2 cellular contexts compared by ENCODE assay signal in the genomic region with DNA sequence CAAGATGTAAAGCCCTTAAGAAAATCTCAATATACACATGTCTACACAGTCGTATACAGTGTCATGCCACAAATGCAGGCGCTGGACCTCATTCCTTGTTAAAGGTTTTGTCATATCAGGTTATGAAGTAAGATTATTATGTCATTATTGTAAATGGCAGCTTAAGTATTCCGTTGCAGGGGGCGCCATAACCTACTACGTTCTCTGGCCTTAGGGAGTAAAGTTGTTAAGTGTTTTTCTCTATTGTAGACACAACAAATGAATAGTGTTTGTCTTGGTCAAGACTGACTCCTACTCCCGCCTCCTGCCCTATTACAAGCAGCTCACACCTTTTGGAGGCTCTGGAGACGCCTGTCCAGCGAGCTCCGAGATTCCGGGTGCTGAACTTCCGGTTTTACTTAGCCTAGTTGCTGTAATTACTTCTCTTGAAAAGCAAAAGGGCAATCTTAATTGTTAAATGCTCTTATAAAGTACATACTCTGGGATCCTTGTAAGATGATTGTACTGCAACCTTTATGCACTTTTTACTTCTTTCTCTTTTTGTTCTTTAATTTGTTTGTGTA.
TF ChIP-seq lines count a peak whose summit lies in the region.

No MANE protein-coding gene starts in this region.

TF ChIP-seq in HEK293, 187 proteins besides CTCF, POLR2A, EP300 and RAD21 (continues in another document):
- TF ChIP-seq PRDM1 (tag by site-specific recombination; IDR thresholded peaks at IDR 0.05) = 0 out of 2 replicates have a peak, but pooled peaks have one; percentile 34
- TF ChIP-seq GLIS1 (tag by site-specific recombination; IDR thresholded peaks at IDR 0.05) = peak; percentile 75
- TF ChIP-seq, protein P1, sequence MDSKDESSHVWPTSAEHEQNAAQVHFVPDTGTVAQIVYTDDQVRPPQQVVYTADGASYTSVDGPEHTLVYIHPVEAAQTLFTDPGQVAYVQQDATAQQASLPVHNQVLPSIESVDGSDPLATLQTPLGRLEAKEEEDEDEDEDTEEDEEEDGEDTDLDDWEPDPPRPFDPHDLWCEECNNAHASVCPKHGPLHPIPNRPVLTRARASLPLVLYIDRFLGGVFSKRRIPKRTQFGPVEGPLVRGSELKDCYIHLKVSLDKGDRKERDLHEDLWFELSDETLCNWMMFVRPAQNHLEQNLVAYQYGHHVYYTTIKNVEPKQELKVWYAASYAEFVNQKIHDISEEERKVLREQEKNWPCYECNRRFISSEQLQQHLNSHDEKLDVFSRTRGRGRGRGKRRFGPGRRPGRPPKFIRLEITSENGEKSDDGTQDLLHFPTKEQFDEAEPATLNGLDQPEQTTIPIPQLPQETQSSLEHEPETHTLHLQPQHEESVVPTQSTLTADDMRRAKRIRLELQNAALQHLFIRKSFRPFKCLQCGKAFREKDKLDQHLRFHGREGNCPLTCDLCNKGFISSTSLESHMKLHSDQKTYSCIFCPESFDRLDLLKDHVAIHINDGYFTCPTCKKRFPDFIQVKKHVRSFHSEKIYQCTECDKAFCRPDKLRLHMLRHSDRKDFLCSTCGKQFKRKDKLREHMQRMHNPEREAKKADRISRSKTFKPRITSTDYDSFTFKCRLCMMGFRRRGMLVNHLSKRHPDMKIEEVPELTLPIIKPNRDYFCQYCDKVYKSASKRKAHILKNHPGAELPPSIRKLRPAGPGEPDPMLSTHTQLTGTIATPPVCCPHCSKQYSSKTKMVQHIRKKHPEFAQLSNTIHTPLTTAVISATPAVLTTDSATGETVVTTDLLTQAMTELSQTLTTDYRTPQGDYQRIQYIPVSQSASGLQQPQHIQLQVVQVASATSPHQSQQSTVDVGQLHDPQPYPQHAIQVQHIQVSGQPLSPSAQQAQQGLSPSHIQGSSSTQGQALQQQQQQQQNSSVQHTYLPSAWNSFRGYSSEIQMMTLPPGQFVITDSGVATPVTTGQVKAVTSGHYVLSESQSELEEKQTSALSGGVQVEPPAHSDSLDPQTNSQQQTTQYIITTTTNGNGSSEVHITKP (tag by site-specific recombination; IDR thresholded peaks at IDR 0.05) = peak; percentile 28
- TF ChIP-seq ZNF335 (tag by site-specific recombination; conservative IDR thresholded peaks at IDR 0.05) = peak; percentile 57; the same call in 1 of the 2 replicates
- peak; percentile 29; the same call in 1 of the 2 replicates for TF ChIP-seq ZEB2 (tag by site-specific recombination; IDR thresholded peaks at IDR 0.05)
- TF ChIP-seq SP7 (tag by site-specific recombination; IDR thresholded peaks at IDR 0.05) = 0 out of 2 replicates have a peak, but pooled peaks have one; percentile 21
- no peak for TF ChIP-seq MEIS1 (CRISPR knock-in tag; IDR thresholded peaks at IDR 0.05; ENCODE audit: borderline replicate concordance)
- TF ChIP-seq FEZF1 (tag by site-specific recombination; IDR thresholded peaks at IDR 0.05) = 0 out of 2 replicates have a peak, but pooled peaks have one; percentile 20
- no peak for TF ChIP-seq SALL2 (tag by site-specific recombination; IDR thresholded peaks at IDR 0.05; ENCODE audit: borderline replicate concordance)
- TF ChIP-seq, protein P2, sequence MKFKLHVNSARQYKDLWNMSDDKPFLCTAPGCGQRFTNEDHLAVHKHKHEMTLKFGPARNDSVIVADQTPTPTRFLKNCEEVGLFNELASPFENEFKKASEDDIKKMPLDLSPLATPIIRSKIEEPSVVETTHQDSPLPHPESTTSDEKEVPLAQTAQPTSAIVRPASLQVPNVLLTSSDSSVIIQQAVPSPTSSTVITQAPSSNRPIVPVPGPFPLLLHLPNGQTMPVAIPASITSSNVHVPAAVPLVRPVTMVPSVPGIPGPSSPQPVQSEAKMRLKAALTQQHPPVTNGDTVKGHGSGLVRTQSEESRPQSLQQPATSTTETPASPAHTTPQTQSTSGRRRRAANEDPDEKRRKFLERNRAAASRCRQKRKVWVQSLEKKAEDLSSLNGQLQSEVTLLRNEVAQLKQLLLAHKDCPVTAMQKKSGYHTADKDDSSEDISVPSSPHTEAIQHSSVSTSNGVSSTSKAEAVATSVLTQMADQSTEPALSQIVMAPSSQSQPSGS (tag by site-specific recombination; IDR thresholded peaks at IDR 0.05; ENCODE audit: low read depth) = 0 out of 2 replicates have a peak, but pooled peaks have one; percentile 44
- TF ChIP-seq ZNF175 (tag by site-specific recombination; IDR thresholded peaks at IDR 0.05) = no peak
- peak; percentile 79 for TF ChIP-seq ZNF600 (tag by site-specific recombination; IDR thresholded peaks at IDR 0.05)
- no peak; the same call in 1 of the 2 replicates for TF ChIP-seq ZXDB (tag by site-specific recombination; IDR thresholded peaks at IDR 0.05)
- TF ChIP-seq, protein P3, sequence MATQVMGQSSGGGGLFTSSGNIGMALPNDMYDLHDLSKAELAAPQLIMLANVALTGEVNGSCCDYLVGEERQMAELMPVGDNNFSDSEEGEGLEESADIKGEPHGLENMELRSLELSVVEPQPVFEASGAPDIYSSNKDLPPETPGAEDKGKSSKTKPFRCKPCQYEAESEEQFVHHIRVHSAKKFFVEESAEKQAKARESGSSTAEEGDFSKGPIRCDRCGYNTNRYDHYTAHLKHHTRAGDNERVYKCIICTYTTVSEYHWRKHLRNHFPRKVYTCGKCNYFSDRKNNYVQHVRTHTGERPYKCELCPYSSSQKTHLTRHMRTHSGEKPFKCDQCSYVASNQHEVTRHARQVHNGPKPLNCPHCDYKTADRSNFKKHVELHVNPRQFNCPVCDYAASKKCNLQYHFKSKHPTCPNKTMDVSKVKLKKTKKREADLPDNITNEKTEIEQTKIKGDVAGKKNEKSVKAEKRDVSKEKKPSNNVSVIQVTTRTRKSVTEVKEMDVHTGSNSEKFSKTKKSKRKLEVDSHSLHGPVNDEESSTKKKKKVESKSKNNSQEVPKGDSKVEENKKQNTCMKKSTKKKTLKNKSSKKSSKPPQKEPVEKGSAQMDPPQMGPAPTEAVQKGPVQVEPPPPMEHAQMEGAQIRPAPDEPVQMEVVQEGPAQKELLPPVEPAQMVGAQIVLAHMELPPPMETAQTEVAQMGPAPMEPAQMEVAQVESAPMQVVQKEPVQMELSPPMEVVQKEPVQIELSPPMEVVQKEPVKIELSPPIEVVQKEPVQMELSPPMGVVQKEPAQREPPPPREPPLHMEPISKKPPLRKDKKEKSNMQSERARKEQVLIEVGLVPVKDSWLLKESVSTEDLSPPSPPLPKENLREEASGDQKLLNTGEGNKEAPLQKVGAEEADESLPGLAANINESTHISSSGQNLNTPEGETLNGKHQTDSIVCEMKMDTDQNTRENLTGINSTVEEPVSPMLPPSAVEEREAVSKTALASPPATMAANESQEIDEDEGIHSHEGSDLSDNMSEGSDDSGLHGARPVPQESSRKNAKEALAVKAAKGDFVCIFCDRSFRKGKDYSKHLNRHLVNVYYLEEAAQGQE (tag by site-specific recombination; IDR thresholded peaks at IDR 0.05) = no peak
- 0 out of 2 replicates have a peak, but pooled peaks have one; percentile 55 for TF ChIP-seq ZNF2 (tag by site-specific recombination; IDR thresholded peaks at IDR 0.05)

TF ChIP-seq in GM12878, 131 proteins besides CTCF, POLR2A, EP300 and RAD21 (continues in another document):
- TF ChIP-seq PML (IDR thresholded peaks at IDR 0.05; ENCODE audit: low read length) = peak; percentile 27; the same call in 1 of the 2 replicates
- peak; percentile 35; the same call in 1 of the 2 replicates for TF ChIP-seq NBN (IDR thresholded peaks at IDR 0.05)
- no peak for TF ChIP-seq CHD4 (IDR thresholded peaks at IDR 0.05)
- TF ChIP-seq, protein P4, sequence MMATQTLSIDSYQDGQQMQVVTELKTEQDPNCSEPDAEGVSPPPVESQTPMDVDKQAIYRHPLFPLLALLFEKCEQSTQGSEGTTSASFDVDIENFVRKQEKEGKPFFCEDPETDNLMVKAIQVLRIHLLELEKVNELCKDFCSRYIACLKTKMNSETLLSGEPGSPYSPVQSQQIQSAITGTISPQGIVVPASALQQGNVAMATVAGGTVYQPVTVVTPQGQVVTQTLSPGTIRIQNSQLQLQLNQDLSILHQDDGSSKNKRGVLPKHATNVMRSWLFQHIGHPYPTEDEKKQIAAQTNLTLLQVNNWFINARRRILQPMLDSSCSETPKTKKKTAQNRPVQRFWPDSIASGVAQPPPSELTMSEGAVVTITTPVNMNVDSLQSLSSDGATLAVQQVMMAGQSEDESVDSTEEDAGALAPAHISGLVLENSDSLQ (IDR thresholded peaks at IDR 0.05) = peak; percentile 26; the same call in 1 of the 2 replicates
- no peak for TF ChIP-seq TAF1 (IDR thresholded peaks at IDR 0.05; ENCODE audit: borderline replicate concordance, low read depth, low read length)
- TF ChIP-seq MYB (IDR thresholded peaks at IDR 0.05; ENCODE audit: borderline replicate concordance, low read depth, low read length) = no peak
- TF ChIP-seq CREB1 (IDR thresholded peaks at IDR 0.05; ENCODE audit: low read depth) = peak; percentile 94
- TF ChIP-seq SIN3A (IDR thresholded peaks at IDR 0.05; ENCODE audit: low read depth, low read length) = 0 out of 2 replicates have a peak, but pooled peaks have one; percentile 23
- TF ChIP-seq, protein P2 (IDR thresholded peaks at IDR 0.05; ENCODE audit: low read length) = peak; percentile 69
- TF ChIP-seq ESRRA (IDR thresholded peaks at IDR 0.05; ENCODE audit: low read length) = no peak
- no peak for TF ChIP-seq IKZF1 (conservative IDR thresholded peaks at IDR 0.05)
- TF ChIP-seq, protein P5, sequence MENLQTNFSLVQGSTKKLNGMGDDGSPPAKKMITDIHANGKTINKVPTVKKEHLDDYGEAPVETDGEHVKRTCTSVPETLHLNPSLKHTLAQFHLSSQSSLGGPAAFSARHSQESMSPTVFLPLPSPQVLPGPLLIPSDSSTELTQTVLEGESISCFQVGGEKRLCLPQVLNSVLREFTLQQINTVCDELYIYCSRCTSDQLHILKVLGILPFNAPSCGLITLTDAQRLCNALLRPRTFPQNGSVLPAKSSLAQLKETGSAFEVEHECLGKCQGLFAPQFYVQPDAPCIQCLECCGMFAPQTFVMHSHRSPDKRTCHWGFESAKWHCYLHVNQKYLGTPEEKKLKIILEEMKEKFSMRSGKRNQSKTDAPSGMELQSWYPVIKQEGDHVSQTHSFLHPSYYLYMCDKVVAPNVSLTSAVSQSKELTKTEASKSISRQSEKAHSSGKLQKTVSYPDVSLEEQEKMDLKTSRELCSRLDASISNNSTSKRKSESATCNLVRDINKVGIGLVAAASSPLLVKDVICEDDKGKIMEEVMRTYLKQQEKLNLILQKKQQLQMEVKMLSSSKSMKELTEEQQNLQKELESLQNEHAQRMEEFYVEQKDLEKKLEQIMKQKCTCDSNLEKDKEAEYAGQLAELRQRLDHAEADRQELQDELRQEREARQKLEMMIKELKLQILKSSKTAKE (IDR thresholded peaks at IDR 0.05; ENCODE audit: low read depth, poor library complexity, severe bottlenecking) = peak; percentile 46
- TF ChIP-seq SUZ12 (IDR thresholded peaks at IDR 0.05; ENCODE audit: unreplicated experiment) = no peak
- TF ChIP-seq KLF5 (IDR thresholded peaks at IDR 0.05; ENCODE audit: partially characterized antibody) = no peak
- TF ChIP-seq, protein P6, sequence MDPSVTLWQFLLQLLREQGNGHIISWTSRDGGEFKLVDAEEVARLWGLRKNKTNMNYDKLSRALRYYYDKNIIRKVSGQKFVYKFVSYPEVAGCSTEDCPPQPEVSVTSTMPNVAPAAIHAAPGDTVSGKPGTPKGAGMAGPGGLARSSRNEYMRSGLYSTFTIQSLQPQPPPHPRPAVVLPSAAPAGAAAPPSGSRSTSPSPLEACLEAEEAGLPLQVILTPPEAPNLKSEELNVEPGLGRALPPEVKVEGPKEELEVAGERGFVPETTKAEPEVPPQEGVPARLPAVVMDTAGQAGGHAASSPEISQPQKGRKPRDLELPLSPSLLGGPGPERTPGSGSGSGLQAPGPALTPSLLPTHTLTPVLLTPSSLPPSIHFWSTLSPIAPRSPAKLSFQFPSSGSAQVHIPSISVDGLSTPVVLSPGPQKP (IDR thresholded peaks at IDR 0.05; ENCODE audit: low read depth, low read length) = peak; percentile 71; the same call in 1 of the 2 replicates
- no peak for TF ChIP-seq PAX8 (IDR thresholded peaks at IDR 0.05)
- TF ChIP-seq MTA3 (IDR thresholded peaks at IDR 0.05; ENCODE audit: borderline replicate concordance, low read length) = peak; percentile 77; the same call in 1 of the 2 replicates
- peak; percentile 90 for TF ChIP-seq ZSCAN29 (IDR thresholded peaks at IDR 0.05)
- TF ChIP-seq BACH1 (IDR thresholded peaks at IDR 0.05; ENCODE audit: borderline replicate concordance) = no peak
- TF ChIP-seq, protein P7, sequence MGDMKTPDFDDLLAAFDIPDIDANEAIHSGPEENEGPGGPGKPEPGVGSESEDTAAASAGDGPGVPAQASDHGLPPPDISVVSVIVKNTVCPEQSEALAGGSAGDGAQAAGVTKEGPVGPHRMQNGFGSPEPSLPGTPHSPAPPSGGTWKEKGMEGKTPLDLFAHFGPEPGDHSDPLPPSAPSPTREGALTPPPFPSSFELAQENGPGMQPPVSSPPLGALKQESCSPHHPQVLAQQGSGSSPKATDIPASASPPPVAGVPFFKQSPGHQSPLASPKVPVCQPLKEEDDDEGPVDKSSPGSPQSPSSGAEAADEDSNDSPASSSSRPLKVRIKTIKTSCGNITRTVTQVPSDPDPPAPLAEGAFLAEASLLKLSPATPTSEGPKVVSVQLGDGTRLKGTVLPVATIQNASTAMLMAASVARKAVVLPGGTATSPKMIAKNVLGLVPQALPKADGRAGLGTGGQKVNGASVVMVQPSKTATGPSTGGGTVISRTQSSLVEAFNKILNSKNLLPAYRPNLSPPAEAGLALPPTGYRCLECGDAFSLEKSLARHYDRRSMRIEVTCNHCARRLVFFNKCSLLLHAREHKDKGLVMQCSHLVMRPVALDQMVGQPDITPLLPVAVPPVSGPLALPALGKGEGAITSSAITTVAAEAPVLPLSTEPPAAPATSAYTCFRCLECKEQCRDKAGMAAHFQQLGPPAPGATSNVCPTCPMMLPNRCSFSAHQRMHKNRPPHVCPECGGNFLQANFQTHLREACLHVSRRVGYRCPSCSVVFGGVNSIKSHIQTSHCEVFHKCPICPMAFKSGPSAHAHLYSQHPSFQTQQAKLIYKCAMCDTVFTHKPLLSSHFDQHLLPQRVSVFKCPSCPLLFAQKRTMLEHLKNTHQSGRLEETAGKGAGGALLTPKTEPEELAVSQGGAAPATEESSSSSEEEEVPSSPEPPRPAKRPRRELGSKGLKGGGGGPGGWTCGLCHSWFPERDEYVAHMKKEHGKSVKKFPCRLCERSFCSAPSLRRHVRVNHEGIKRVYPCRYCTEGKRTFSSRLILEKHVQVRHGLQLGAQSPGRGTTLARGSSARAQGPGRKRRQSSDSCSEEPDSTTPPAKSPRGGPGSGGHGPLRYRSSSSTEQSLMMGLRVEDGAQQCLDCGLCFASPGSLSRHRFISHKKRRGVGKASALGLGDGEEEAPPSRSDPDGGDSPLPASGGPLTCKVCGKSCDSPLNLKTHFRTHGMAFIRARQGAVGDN (IDR thresholded peaks at IDR 0.05) = 0 out of 2 replicates have a peak, but pooled peaks have one; percentile 9
- TF ChIP-seq CHD1 (IDR thresholded peaks at IDR 0.05; ENCODE audit: low read depth, low read length) = 0 out of 2 replicates have a peak, but pooled peaks have one; percentile 53
- no peak; the same call in 1 of the 2 replicates for TF ChIP-seq RB1 (IDR thresholded peaks at IDR 0.05; ENCODE audit: borderline replicate concordance)
